Comparison of ENCODE assay signal across 11 cellular contexts in genomic region chr9:36207016-36207415, GRCh38. TPM values are rescaled to one million over a fixed set of nuclear protein-coding genes. Genes with fewer than 3 reads are reported as not detected.
A peak's percentile ranks its signal among the peaks of the same experiment; 100 is the strongest.
DNase-seq lines count a peak whose midpoint lies in the region; ATAC-seq, FAIRE-seq and TF ChIP-seq lines count a peak whose summit lies in the region.
"Had no signal": no experiment of that assay in that cellular context is flagged by ENCODE, and none has a peak within 500 bp of the region (broad histone marks: within the 10 kb centered on the region; RNA-seq: fewer than 3 reads in every experiment).

No MANE protein-coding gene starts in this region.

- no peak overlapping the region for H2BK15ac ChIP-seq in neuronal stem cell (ENCODE audit: low read length)

- ATAC-seq in GM18873 (IDR thresholded peaks at IDR 0.05; ENCODE audit: low FRiP score, unreplicated experiment) (no peak), HG02884 (IDR thresholded peaks at IDR 0.05; ENCODE audit: unreplicated experiment) (no peak)

- H3K36me3 Mint-ChIP-seq in endodermal cell (ENCODE audit: low read depth) = peaks cover 91% of the 10 kb centered on the region

- CTCF ChIA-PET in HEK293T (lab: Yijun Ruan, JAX) = no interaction called here

- no peaks in the 10 kb centered on the region for H3K9me3 Mint-ChIP-seq in endodermal cell

- peak overlapping the region in 9 of 11 experiments; percentile 6 to 60 (median 41); a peak in 13 of 22 replicates for H3K9ac ChIP-seq in BLaER1 treated with 17β-estradiol and CSF1 and Interleukin-3, amounts not matched to agents 10 nM and 100 nM
- H3K9ac ChIP-seq in endodermal cell (ENCODE audit: extremely low read depth, low read length, poor library complexity, severe bottlenecking) (no peak overlapping the region), neuronal stem cell (ENCODE audit: low read depth, low read length, poor library complexity) (peak overlapping the region; percentile 47)

- H3K18ac ChIP-seq in neuronal stem cell (ENCODE audit: low read length) = no peak overlapping the region

- no peak overlapping the region for H3K14ac ChIP-seq in neuronal stem cell (ENCODE audit: low read length)

- H4K91ac ChIP-seq in neuronal stem cell (ENCODE audit: low read depth, low read length, poor library complexity) = no peak overlapping the region

- H3K4me2 ChIP-seq in BLaER1 treated with 17β-estradiol and CSF1 and Interleukin-3, amounts not matched to agents 10 nM and 100 nM = peak overlapping the region in 9 of 11 experiments; percentile 24 to 69 (median 43); a peak in 15 of 22 replicates
- H3K4me2 ChIP-seq in neuronal stem cell (ENCODE audit: insufficient read depth, low read length, poor library complexity, severe bottlenecking) = no peak overlapping the region

- POLR2A ChIA-PET in HEK293T (lab: Yijun Ruan, JAX) = interaction anchor here (1.5 kb wide), 1 partner anchor 16 kb away, joined by 6 read pairs; the partner anchor contains the start of gene CLTA

- H3K23ac ChIP-seq in neuronal stem cell (ENCODE audit: low read depth, low read length, poor library complexity) = peak overlapping the region; percentile 46

- H2AK5ac ChIP-seq in neuronal stem cell (ENCODE audit: low read depth, low read length) = no peak overlapping the region

- H3K4me1 Mint-ChIP-seq in endodermal cell = peaks cover 16% of the 10 kb centered on the region

- H3K4me3 Mint-ChIP-seq in endodermal cell = no peak overlapping the region

- 91 to 92% methylated on average over 1 to 4 of the region's 4 CpGs for WGBS in endodermal cell (ENCODE audit: insufficient coverage in 1 of 2, insufficient read length in 1 of 2), 2 experiments
- WGBS in neuronal stem cell (ENCODE audit: extremely low coverage in 2 of 2, insufficient read length in 2 of 2, insufficient replicate concordance in 1 of 2), 2 donors = no CpG with 5 or more reads among the region's 4 CpGs

- peaks cover 88 to 100% (median 100%) of the 10 kb centered on the region in 11 experiments for H4K20me1 ChIP-seq in BLaER1 treated with 17β-estradiol and CSF1 and Interleukin-3, amounts not matched to agents 10 nM and 100 nM

- peak; percentile 75 for FAIRE-seq in RCC 7860 (lab: Jason Lieb, UNC)

- no peaks in the 10 kb centered on the region for H3K27me3 Mint-ChIP-seq in endodermal cell (ENCODE audit: insufficient read depth)

- no peaks in the 10 kb centered on the region for H3K9me3 ChIP-seq in BLaER1 treated with 17β-estradiol and CSF1 and Interleukin-3, amounts not matched to agents 10 nM and 100 nM (replicated peaks in 1 of 11)
- no peaks in the 10 kb centered on the region for H3K9me3 ChIP-seq in endodermal cell (ENCODE audit: control insufficient read depth, low read length)
- no peaks in the 10 kb centered on the region for H3K9me3 ChIP-seq in neuronal stem cell (replicated peaks in 1 of 2; ENCODE audit: control insufficient read depth in 2 of 2, insufficient read depth in 1 of 2, low read depth in 1 of 2, low read length in 2 of 2)

- DNase-seq in RCC 7860 (ENCODE audit: low spot score) (peak; percentile 82), endodermal cell (no peak), neuronal stem cell (ENCODE audit: low spot score) (no peak), HEK293T (ENCODE audit: extremely low spot score) (no peak)
- no peak for DNase-seq in stimulated activated naive CD4-positive, alpha-beta T cell (lab: John Stamatoyannopoulos, UW)
- DNase-seq: activated CD8-positive, alpha-beta memory T cell treated with anti-CD3 and anti-CD28 coated beads, Interleukin-2, amount 50 U/mL, for 4 hours; MV-4-11 had no signal

- no peak overlapping the region for H2BK12ac ChIP-seq in neuronal stem cell (ENCODE audit: low read length)

- peaks cover 0 to 39% (median 28%) of the 10 kb centered on the region in 10 experiments; a peak in 17 of 20 replicates for H3K4me1 ChIP-seq in BLaER1 treated with 17β-estradiol and CSF1 and Interleukin-3, amounts not matched to agents 10 nM and 100 nM
- H3K4me1 ChIP-seq in endodermal cell (ENCODE audit: control insufficient read depth, insufficient read depth, low read length) = peaks cover 8% of the 10 kb centered on the region
- peaks cover 1 to 13% of the 10 kb centered on the region in 2 donors for H3K4me1 ChIP-seq in neuronal stem cell (ENCODE audit: control insufficient read depth in 2 of 2, insufficient read depth in 1 of 2, low read depth in 1 of 2, low read length in 2 of 2)

- H3K36me3 ChIP-seq in BLaER1 treated with 17β-estradiol and CSF1 and Interleukin-3, amounts not matched to agents 10 nM and 100 nM = peaks cover 100% of the 10 kb centered on the region in 11 experiments
- H3K36me3 ChIP-seq in endodermal cell (ENCODE audit: control insufficient read depth, insufficient read depth, low read length) = peaks cover 96% of the 10 kb centered on the region
- H3K36me3 ChIP-seq in neuronal stem cell (replicated peaks in 1 of 2; ENCODE audit: control insufficient read depth in 2 of 2, insufficient read depth in 2 of 2, low read length in 2 of 2) = peaks cover 60 to 96% of the 10 kb centered on the region in 2 donors

- no peak for TF ChIP-seq CTCF in endodermal cell (conservative IDR thresholded peaks at IDR 0.05)

- H3K4ac ChIP-seq in neuronal stem cell (ENCODE audit: low read length) = no peak overlapping the region

- no peak overlapping the region for H4K8ac ChIP-seq in neuronal stem cell (ENCODE audit: low read depth, low read length)

- no peak overlapping the region for H2AFZ ChIP-seq in neuronal stem cell (ENCODE audit: low read length)

- H2BK5ac ChIP-seq in neuronal stem cell (ENCODE audit: low read length) = no peak overlapping the region

- H3K79me1 ChIP-seq in neuronal stem cell (ENCODE audit: low read depth, low read length) = peaks cover 20% of the 10 kb centered on the region

- H2BK120ac ChIP-seq in neuronal stem cell (ENCODE audit: low read depth, low read length) = no peak overlapping the region

- peak overlapping the region; percentile 59 for H3K27ac Mint-ChIP-seq in endodermal cell

- peak overlapping the region in 8 of 11 experiments; percentile 6 to 74 (median 48); a peak in 10 of 22 replicates for H3K27ac ChIP-seq in BLaER1 treated with 17β-estradiol and CSF1 and Interleukin-3, amounts not matched to agents 10 nM and 100 nM
- no peak overlapping the region for H3K27ac ChIP-seq in endodermal cell (ENCODE audit: low read depth, low read length)
- no peak overlapping the region for H3K27ac ChIP-seq in neuronal stem cell (replicated peaks; ENCODE audit: low read length)

- no peak overlapping the region for H3K4me3 ChIP-seq in BLaER1 treated with 17β-estradiol and CSF1 and Interleukin-3, amounts not matched to agents 10 nM and 100 nM
- H3K4me3 ChIP-seq in endodermal cell (ENCODE audit: low read length) (no peak overlapping the region), neuronal stem cell (ENCODE audit: low read length in 2 of 2) (no peak overlapping the region)

- no peaks in the 10 kb centered on the region for H3K27me3 ChIP-seq in BLaER1 treated with 17β-estradiol and CSF1 and Interleukin-3, amounts not matched to agents 10 nM and 100 nM
- H3K27me3 ChIP-seq in endodermal cell (ENCODE audit: control insufficient read depth, insufficient read depth, low read length, poor library complexity, severe bottlenecking) (no peaks in the 10 kb centered on the region), neuronal stem cell (ENCODE audit: control insufficient read depth in 3 of 3, insufficient read depth in 3 of 3, low read depth in 1 of 3, low read length in 3 of 3) (no peaks in the 10 kb centered on the region)

TF ChIP-seq in HEK293T, 16 proteins besides CTCF, POLR2A, EP300 and RAD21:
- TF ChIP-seq CTBP1 (IDR thresholded peaks at IDR 0.05; ENCODE audit: borderline replicate concordance) = no peak
- TF ChIP-seq ELF4 (IDR thresholded peaks at IDR 0.05) = no peak
- TF ChIP-seq LEF1 (IDR thresholded peaks at IDR 0.05; ENCODE audit: borderline replicate concordance) = no peak
- TF ChIP-seq FOXK2 (IDR thresholded peaks at IDR 0.05) = no peak
- no peak for TF ChIP-seq FOXM1 (IDR thresholded peaks at IDR 0.05; ENCODE audit: borderline replicate concordance)
- TF ChIP-seq ZNF384 (IDR thresholded peaks at IDR 0.05) = no peak
- no peak for TF ChIP-seq TARDBP (IDR thresholded peaks at IDR 0.05)
- no peak for TF ChIP-seq HDGF (IDR thresholded peaks at IDR 0.05; ENCODE audit: borderline replicate concordance)
- no peak for TF ChIP-seq SUZ12 (IDR thresholded peaks at IDR 0.05)
- no peak for TF ChIP-seq ARNT (IDR thresholded peaks at IDR 0.05)
- no peak for TF ChIP-seq SP1 (IDR thresholded peaks at IDR 0.05)
- TF ChIP-seq BHLHE40 (IDR thresholded peaks at IDR 0.05; ENCODE audit: borderline replicate concordance) = no peak
- no peak for TF ChIP-seq L3MBTL2 (conservative IDR thresholded peaks at IDR 0.05)

RNA-seq across cellular contexts. Expression of gene CLTA, which starts 16.3 kb away (rescaled TPM):
- 100 to 1,000 TPM; 221 to 240 TPM for total RNA-seq in endodermal cell
- 227 TPM for polyA plus RNA-seq in endodermal cell (2013, experiment 1 of 2)
- 229 TPM for polyA plus RNA-seq in endodermal cell (2013, experiment 2 of 2)
- polyA plus RNA-seq in neuronal stem cell (2013, experiment 1 of 2) = 191 TPM
- 183 TPM for polyA plus RNA-seq in neuronal stem cell (2013, experiment 2 of 2)

RNA-seq across cellular contexts. Expression of gene CCIN, which starts 37.8 kb away (rescaled TPM):
- under 1 TPM; 0.18 to 0.35 TPM for total RNA-seq in endodermal cell
- polyA plus RNA-seq in endodermal cell (2013, experiment 1 of 2) = not detected
- polyA plus RNA-seq in endodermal cell (2013, experiment 2 of 2) = not detected
- polyA plus RNA-seq in neuronal stem cell (2013, experiment 1 of 2) = 0.03 TPM
- polyA plus RNA-seq in neuronal stem cell (2013, experiment 2 of 2) = 0.03 TPM
- polyA plus RNA-seq: esophagus had no signal

RNA-seq across cellular contexts. Expression of gene GNE, which starts 51.2 kb away (rescaled TPM):
- 1 to 10 TPM; 5.6 to 7.0 TPM for total RNA-seq in endodermal cell
- polyA plus RNA-seq in endodermal cell (2013, experiment 1 of 2) = 15.8 TPM
- 16.1 TPM for polyA plus RNA-seq in endodermal cell (2013, experiment 2 of 2)
- 13.5 TPM for polyA plus RNA-seq in neuronal stem cell (2013, experiment 1 of 2)
- 13.8 TPM for polyA plus RNA-seq in neuronal stem cell (2013, experiment 2 of 2)

Comparison
In these comparisons a context has a peak if more than half of its experiments do, and no peak if none do; other contexts are left out.
1. H3K27ac ChIP-seq: peak in BLaER1 treated with 17β-estradiol and CSF1 and Interleukin-3, amounts not matched to agents 10 nM and 100 nM (8 of 11); none in endodermal cell (single experiment) and neuronal stem cell (single experiment).